ENCODE assay signal across 17 cellular contexts in the genomic region with DNA sequence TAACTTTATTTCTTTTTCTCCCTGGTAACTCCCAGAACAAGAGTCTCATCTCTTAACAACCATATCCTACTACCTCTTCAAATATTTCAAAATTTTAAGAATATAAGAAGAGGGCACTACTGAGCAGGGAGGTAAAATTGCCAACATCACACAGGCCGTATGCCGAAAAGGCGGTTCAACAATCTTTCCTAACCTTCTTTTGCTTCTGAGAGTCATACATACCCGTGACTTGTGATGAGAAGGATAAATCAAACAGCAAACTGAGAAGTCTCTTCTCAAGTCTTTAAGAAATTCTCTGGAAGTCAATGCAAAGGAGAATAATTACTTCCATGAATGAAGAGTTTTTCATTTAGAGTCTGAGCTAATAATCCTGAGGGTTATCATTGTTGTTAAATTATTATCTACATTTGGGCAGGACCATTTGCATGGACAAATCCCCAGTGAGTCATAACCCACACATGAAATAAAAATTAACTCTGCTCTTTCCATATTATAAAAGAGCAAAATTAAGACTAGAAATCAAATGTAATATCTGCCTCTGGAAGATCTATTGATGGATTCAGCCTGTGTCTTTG. TPM values are rescaled to one million over a fixed set of nuclear protein-coding genes. Genes with fewer than 3 reads are reported as not detected.
DNase-seq lines count a peak whose midpoint lies in the region; ATAC-seq and TF ChIP-seq lines count a peak whose summit lies in the region.
"Had no signal": no experiment of that assay in that cellular context is flagged by ENCODE, and none has a peak within 500 bp of the region (broad histone marks: within the 10 kb centered on the region; RNA-seq: fewer than 3 reads in every experiment).

No MANE protein-coding gene starts in this region.

- H3K27ac ChIP-seq in HUES6 (ENCODE audit: low read depth, low read length), result peak overlapping the region; percentile 92; the same call in 1 of the 2 replicates
- no peak overlapping the region for H3K27ac ChIP-seq in iPS-18a (ENCODE audit: low read length)
- peak overlapping the region; percentile 47 for H3K27ac ChIP-seq in upper lobe of right lung
- H3K27ac ChIP-seq: brain microvascular endothelial cell, neutrophil, right atrium auricular region, thoracic aorta had no signal

- peak overlapping the region; percentile 42 for H3K9ac ChIP-seq in HUES6 (ENCODE audit: low read length)
- H3K9ac ChIP-seq in adipocyte (ENCODE audit: low read length), result no peak overlapping the region
- H3K9ac ChIP-seq in iPS-18a (ENCODE audit: low read length), result no peak overlapping the region

- TF ChIP-seq CTCF in upper lobe of right lung (IDR thresholded peaks at IDR 0.05), result no peak

- intact Hi-C loops in upper lobe of right lung (cut with DNase I), result no loop called here

- peak; percentile 17 for DNase-seq in adipocyte (ENCODE audit: low read depth)
- DNase-seq in upper lobe of right lung, result no peak
- no peak for DNase-seq in COLO829 (ENCODE audit: low spot score)
- DNase-seq: activated CD4-positive, alpha-beta T cell treated with anti-CD3 and anti-CD28 coated beads for 4 hours; activated naive CD8-positive, alpha-beta T cell treated with anti-CD3 and anti-CD28 coated beads, Interleukin-2, amount 10 ng/mL, durations not matched to agents 7 days and 5 days; brain microvascular endothelial cell; mucosa of descending colon; NCI-H1694 treated with DMSO at 0.1 percent for 48 hours; NCI-H345 had no signal

- H3K36me3 ChIP-seq in HUES6 (ENCODE audit: control insufficient read depth, insufficient read depth, low read length) (no peaks in the 10 kb centered on the region), adipocyte (ENCODE audit: control insufficient read depth, insufficient read depth, low read length, severe bottlenecking) (no peaks in the 10 kb centered on the region), iPS-18a (ENCODE audit: control insufficient read depth, low read depth, low read length) (no peaks in the 10 kb centered on the region), upper lobe of right lung (no peaks in the 10 kb centered on the region)
- H3K36me3 ChIP-seq: brain microvascular endothelial cell, neutrophil, right atrium auricular region, thoracic aorta had no signal

- peak overlapping the region; percentile 33; the same call in 1 of the 2 replicates for H3K4me3 ChIP-seq in HUES6 (ENCODE audit: low read depth, low read length)
- no peak overlapping the region for H3K4me3 ChIP-seq in adipocyte (ENCODE audit: low read length)
- H3K4me3 ChIP-seq in iPS-18a (ENCODE audit: low read length), result peak overlapping the region; percentile 16
- no peak overlapping the region for H3K4me3 ChIP-seq in upper lobe of right lung
- H3K4me3 ChIP-seq: mucosa of descending colon, right atrium auricular region, thoracic aorta had no signal

- no peaks in the 10 kb centered on the region for H3K9me3 ChIP-seq in HUES6 (ENCODE audit: control insufficient read depth, insufficient read depth, low read depth, low read length)
- H3K9me3 ChIP-seq in adipocyte (ENCODE audit: control insufficient read depth, low read length), result no peaks in the 10 kb centered on the region
- H3K9me3 ChIP-seq in iPS-18a (ENCODE audit: control insufficient read depth, low read depth, low read length), result no peaks in the 10 kb centered on the region
- no peaks in the 10 kb centered on the region for H3K9me3 ChIP-seq in upper lobe of right lung
- H3K9me3 ChIP-seq: mucosa of descending colon, neutrophil, right atrium auricular region, thoracic aorta had no signal

- H3K27me3 ChIP-seq in HUES6 (ENCODE audit: control insufficient read depth, insufficient read depth, low read length) (no peaks in the 10 kb centered on the region), adipocyte (replicated peaks; ENCODE audit: control insufficient read depth, insufficient read depth, low read length) (no peaks in the 10 kb centered on the region), iPS-18a (ENCODE audit: control insufficient read depth, insufficient read depth, low read length) (no peaks in the 10 kb centered on the region), upper lobe of right lung (no peaks in the 10 kb centered on the region)
- H3K27me3 ChIP-seq: brain microvascular endothelial cell, neutrophil, right atrium auricular region had no signal

- ATAC-seq in upper lobe of right lung, result no peak
- ATAC-seq in HG02981 (IDR thresholded peaks at IDR 0.05; ENCODE audit: unreplicated experiment), result no peak
- ATAC-seq in GM19397 (IDR thresholded peaks at IDR 0.05; ENCODE audit: unreplicated experiment), result no peak
- ATAC-seq: mucosa of descending colon; stimulated activated memory B cell treated with anti-CD40 and anti-IgM and Interleukin-4, amounts not matched to agents 10 μg/mL and 1 μg/mL and 100 μg/mL, for 72 hours had no signal

- peaks cover 25% of the 10 kb centered on the region for H3K4me1 ChIP-seq in HUES6 (ENCODE audit: control insufficient read depth, insufficient read depth, low read length)
- H3K4me1 ChIP-seq in adipocyte (ENCODE audit: control insufficient read depth, insufficient read depth, low read length), result peaks cover 17% of the 10 kb centered on the region
- peaks cover 5% of the 10 kb centered on the region for H3K4me1 ChIP-seq in iPS-18a (ENCODE audit: control insufficient read depth, low read depth, low read length)
- peaks cover 5% of the 10 kb centered on the region for H3K4me1 ChIP-seq in upper lobe of right lung
- H3K4me1 ChIP-seq: right atrium auricular region had no signal

RNA-seq across cellular contexts. Expression of gene ILRUN, which starts 22.4 kb away (rescaled TPM):
- total RNA-seq in upper lobe of right lung, result 101 TPM

RNA-seq across cellular contexts. Expression of gene SNRPC, which starts 38.4 kb away (rescaled TPM):
- total RNA-seq in upper lobe of right lung, result 53.5 TPM

Comparison
In these comparisons a context has a peak if more than half of its experiments do, and no peak if none do; other contexts are left out.
1. H3K4me3 ChIP-seq: peak in HUES6 (single experiment) and iPS-18a (single experiment); none in adipocyte (single experiment) and upper lobe of right lung (single experiment).